Comparison of ENCODE assay signal across 1 cellular context in genomic region chr20:50099121-50099520, GRCh38.
TF ChIP-seq lines count a peak whose summit lies in the region.

No MANE protein-coding gene starts in this region.

TF ChIP-seq in GM23338, 12 proteins besides CTCF, POLR2A, EP300 and RAD21 (continued from another document):
- TF ChIP-seq ZNF462 (CRISPR knock-in tag; IDR thresholded peaks at IDR 0.05) (no peak), REST (IDR thresholded peaks at IDR 0.05; ENCODE audit: unreplicated experiment) (no peak), ETS1 (IDR thresholded peaks at IDR 0.05) (no peak), EZH2 (IDR thresholded peaks at IDR 0.05; ENCODE audit: low read depth, unreplicated experiment) (no peak)
